In the genomic region with DNA sequence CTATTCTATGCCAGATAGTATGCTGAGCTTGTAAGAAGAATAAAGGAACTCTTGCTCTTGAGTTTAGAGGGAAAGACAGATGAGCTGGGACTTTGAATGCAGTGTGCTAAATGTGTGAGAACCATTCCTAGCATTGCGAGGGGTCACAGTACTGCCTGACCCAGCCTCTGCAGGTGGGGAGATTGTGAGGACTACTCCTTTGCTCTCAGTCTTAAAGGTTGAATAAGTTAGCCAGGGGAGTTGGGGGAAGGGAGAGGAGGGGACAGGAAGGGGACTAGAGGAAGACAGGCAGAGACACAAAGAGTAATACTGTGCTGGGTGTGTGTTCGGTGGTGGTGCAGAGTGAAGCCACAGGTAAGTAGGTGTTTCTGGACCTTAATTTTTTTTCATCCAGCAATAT, we compare ENCODE assay signal across 1 cellular context.
TF ChIP-seq lines count a peak whose summit lies in the region.

No MANE protein-coding gene starts in this region.

TF ChIP-seq in H1, 55 proteins besides CTCF, POLR2A, EP300 and RAD21:
- no peak for TF ChIP-seq SP1 (IDR thresholded peaks at IDR 0.05; ENCODE audit: low read depth, low read length)
- no peak for TF ChIP-seq TAF1 (IDR thresholded peaks at IDR 0.05; ENCODE audit: low read depth, low read length)
- no peak for TF ChIP-seq CHD2 (IDR thresholded peaks at IDR 0.05; ENCODE audit: low read length)
- TF ChIP-seq TCF12 (IDR thresholded peaks at IDR 0.05; ENCODE audit: low read depth, low read length): no peak
- TF ChIP-seq, protein P1, sequence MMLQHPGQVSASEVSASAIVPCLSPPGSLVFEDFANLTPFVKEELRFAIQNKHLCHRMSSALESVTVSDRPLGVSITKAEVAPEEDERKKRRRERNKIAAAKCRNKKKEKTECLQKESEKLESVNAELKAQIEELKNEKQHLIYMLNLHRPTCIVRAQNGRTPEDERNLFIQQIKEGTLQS (IDR thresholded peaks at IDR 0.05; ENCODE audit: insufficient read depth, low read depth, low read length): no peak
- no peak for TF ChIP-seq SAP30 (IDR thresholded peaks at IDR 0.05; ENCODE audit: insufficient read depth, insufficient replicate concordance, low read length)
- no peak for TF ChIP-seq CHD1 (IDR thresholded peaks at IDR 0.05; ENCODE audit: low read depth, low read length)
- no peak for TF ChIP-seq POU5F1 (IDR thresholded peaks at IDR 0.05; ENCODE audit: low read depth, low read length)
- no peak for TF ChIP-seq JUN (IDR thresholded peaks at IDR 0.05; ENCODE audit: low read depth, low read length)
- TF ChIP-seq RNF2 (IDR thresholded peaks at IDR 0.05; ENCODE audit: borderline replicate concordance, low read depth, low read length, missing control alignments, poor library complexity, severe bottlenecking): no peak
- no peak for TF ChIP-seq BCL11A (IDR thresholded peaks at IDR 0.05; ENCODE audit: low read depth in 2 of 2, low read length in 2 of 2)
- no peak for TF ChIP-seq EZH2 (IDR thresholded peaks at IDR 0.05; ENCODE audit: low read depth, low read length, severe bottlenecking)
- TF ChIP-seq GABPA (IDR thresholded peaks at IDR 0.05; ENCODE audit: borderline replicate concordance, insufficient read depth, low read length): no peak
- TF ChIP-seq ATF2 (IDR thresholded peaks at IDR 0.05; ENCODE audit: low read length): no peak
- TF ChIP-seq, protein P2, sequence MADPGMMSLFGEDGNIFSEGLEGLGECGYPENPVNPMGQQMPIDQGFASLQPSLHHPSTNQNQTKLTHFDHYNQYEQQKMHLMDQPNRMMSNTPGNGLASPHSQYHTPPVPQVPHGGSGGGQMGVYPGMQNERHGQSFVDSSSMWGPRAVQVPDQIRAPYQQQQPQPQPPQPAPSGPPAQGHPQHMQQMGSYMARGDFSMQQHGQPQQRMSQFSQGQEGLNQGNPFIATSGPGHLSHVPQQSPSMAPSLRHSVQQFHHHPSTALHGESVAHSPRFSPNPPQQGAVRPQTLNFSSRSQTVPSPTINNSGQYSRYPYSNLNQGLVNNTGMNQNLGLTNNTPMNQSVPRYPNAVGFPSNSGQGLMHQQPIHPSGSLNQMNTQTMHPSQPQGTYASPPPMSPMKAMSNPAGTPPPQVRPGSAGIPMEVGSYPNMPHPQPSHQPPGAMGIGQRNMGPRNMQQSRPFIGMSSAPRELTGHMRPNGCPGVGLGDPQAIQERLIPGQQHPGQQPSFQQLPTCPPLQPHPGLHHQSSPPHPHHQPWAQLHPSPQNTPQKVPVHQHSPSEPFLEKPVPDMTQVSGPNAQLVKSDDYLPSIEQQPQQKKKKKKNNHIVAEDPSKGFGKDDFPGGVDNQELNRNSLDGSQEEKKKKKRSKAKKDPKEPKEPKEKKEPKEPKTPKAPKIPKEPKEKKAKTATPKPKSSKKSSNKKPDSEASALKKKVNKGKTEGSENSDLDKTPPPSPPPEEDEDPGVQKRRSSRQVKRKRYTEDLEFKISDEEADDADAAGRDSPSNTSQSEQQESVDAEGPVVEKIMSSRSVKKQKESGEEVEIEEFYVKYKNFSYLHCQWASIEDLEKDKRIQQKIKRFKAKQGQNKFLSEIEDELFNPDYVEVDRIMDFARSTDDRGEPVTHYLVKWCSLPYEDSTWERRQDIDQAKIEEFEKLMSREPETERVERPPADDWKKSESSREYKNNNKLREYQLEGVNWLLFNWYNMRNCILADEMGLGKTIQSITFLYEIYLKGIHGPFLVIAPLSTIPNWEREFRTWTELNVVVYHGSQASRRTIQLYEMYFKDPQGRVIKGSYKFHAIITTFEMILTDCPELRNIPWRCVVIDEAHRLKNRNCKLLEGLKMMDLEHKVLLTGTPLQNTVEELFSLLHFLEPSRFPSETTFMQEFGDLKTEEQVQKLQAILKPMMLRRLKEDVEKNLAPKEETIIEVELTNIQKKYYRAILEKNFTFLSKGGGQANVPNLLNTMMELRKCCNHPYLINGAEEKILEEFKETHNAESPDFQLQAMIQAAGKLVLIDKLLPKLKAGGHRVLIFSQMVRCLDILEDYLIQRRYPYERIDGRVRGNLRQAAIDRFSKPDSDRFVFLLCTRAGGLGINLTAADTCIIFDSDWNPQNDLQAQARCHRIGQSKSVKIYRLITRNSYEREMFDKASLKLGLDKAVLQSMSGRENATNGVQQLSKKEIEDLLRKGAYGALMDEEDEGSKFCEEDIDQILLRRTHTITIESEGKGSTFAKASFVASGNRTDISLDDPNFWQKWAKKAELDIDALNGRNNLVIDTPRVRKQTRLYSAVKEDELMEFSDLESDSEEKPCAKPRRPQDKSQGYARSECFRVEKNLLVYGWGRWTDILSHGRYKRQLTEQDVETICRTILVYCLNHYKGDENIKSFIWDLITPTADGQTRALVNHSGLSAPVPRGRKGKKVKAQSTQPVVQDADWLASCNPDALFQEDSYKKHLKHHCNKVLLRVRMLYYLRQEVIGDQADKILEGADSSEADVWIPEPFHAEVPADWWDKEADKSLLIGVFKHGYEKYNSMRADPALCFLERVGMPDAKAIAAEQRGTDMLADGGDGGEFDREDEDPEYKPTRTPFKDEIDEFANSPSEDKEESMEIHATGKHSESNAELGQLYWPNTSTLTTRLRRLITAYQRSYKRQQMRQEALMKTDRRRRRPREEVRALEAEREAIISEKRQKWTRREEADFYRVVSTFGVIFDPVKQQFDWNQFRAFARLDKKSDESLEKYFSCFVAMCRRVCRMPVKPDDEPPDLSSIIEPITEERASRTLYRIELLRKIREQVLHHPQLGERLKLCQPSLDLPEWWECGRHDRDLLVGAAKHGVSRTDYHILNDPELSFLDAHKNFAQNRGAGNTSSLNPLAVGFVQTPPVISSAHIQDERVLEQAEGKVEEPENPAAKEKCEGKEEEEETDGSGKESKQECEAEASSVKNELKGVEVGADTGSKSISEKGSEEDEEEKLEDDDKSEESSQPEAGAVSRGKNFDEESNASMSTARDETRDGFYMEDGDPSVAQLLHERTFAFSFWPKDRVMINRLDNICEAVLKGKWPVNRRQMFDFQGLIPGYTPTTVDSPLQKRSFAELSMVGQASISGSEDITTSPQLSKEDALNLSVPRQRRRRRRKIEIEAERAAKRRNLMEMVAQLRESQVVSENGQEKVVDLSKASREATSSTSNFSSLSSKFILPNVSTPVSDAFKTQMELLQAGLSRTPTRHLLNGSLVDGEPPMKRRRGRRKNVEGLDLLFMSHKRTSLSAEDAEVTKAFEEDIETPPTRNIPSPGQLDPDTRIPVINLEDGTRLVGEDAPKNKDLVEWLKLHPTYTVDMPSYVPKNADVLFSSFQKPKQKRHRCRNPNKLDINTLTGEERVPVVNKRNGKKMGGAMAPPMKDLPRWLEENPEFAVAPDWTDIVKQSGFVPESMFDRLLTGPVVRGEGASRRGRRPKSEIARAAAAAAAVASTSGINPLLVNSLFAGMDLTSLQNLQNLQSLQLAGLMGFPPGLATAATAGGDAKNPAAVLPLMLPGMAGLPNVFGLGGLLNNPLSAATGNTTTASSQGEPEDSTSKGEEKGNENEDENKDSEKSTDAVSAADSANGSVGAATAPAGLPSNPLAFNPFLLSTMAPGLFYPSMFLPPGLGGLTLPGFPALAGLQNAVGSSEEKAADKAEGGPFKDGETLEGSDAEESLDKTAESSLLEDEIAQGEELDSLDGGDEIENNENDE (IDR thresholded peaks at IDR 0.05; ENCODE audit: insufficient replicate concordance, low read length): no peak
TF ChIP-seq in H1: peak in this region for 0.
